ENCODE assay signal across 2 cellular contexts in genomic region chr13:109680930-109681329, GRCh38.
TF ChIP-seq lines count a peak whose summit lies in the region.

No MANE protein-coding gene starts in this region.

TF ChIP-seq in liver, 16 proteins besides CTCF, POLR2A, EP300 and RAD21:
- TF ChIP-seq YY1 (IDR thresholded peaks at IDR 0.05) (no peak), HNF4A (conservative IDR thresholded peaks at IDR 0.05) (no peak), NR2F2 (IDR thresholded peaks at IDR 0.05) (no peak), RXRA (IDR thresholded peaks at IDR 0.05) (peak; percentile 30 to 60), TAF1 (conservative IDR thresholded peaks at IDR 0.05) (no peak), JUND (IDR thresholded peaks at IDR 0.05) (no peak), MAX (IDR thresholded peaks at IDR 0.05) (peak; percentile 32), FOXA2 (IDR thresholded peaks at IDR 0.05) (no peak)

TF ChIP-seq in HepG2, 621 proteins besides CTCF, POLR2A, EP300 and RAD21:
- TF ChIP-seq PITX1 (CRISPR knock-in tag; IDR thresholded peaks at IDR 0.05), result no peak
